18 cellular contexts compared by ENCODE assay signal in genomic region chr14:51727526-51727925, GRCh38.
"Had no signal": no experiment of that assay in that cellular context is flagged by ENCODE, and none has a peak within 500 bp of the region (broad histone marks: within the 10 kb centered on the region; RNA-seq: fewer than 3 reads in every experiment).

No MANE protein-coding gene starts in this region.

- H3K36me3 Mint-ChIP-seq: stimulated activated naive B cell treated with anti-CD40 and anti-IgM and Interleukin-4, amounts not matched to agents 10 μg/mL and 1 μg/mL and 100 μg/mL, for 72 hours had no signal

- H3K4me3 Mint-ChIP-seq: endodermal cell; naive thymus-derived CD4-positive, alpha-beta T cell; stimulated activated naive B cell treated with anti-CD40 and anti-IgM and Interleukin-4, amounts not matched to agents 10 μg/mL and 1 μg/mL and 100 μg/mL, for 72 hours; stimulated activated naive CD8-positive, alpha-beta T cell treated with anti-CD3 and anti-CD28 coated beads, Interleukin-15, amount 100 ng/mL, for 72 hours had no signal

- H3K4me1 Mint-ChIP-seq: endodermal cell; naive thymus-derived CD4-positive, alpha-beta T cell; stimulated activated naive CD8-positive, alpha-beta T cell treated with anti-CD3 and anti-CD28 coated beads, Interleukin-15, amount 100 ng/mL, for 72 hours had no signal

- H3K27ac Mint-ChIP-seq: endodermal cell; naive thymus-derived CD4-positive, alpha-beta T cell; stimulated activated naive B cell treated with anti-CD40 and anti-IgM and Interleukin-4, amounts not matched to agents 10 μg/mL and 1 μg/mL and 100 μg/mL, for 72 hours; stimulated activated naive CD8-positive, alpha-beta T cell treated with anti-CD3 and anti-CD28 coated beads, Interleukin-15, amount 100 ng/mL, for 72 hours had no signal

- H3K4me3 ChIP-seq: coronary artery, heart right ventricle, testis, tibial nerve, upper lobe of right lung had no signal

- H3K9me3 Mint-ChIP-seq: endodermal cell; stimulated activated naive B cell treated with anti-CD40 and anti-IgM and Interleukin-4, amounts not matched to agents 10 μg/mL and 1 μg/mL and 100 μg/mL, for 72 hours; stimulated activated naive CD8-positive, alpha-beta T cell treated with anti-CD3 and anti-CD28 coated beads, Interleukin-15, amount 100 ng/mL, for 72 hours had no signal

- ATAC-seq: heart right ventricle; naive thymus-derived CD4-positive, alpha-beta T cell; sciatic nerve; stimulated activated naive B cell treated with anti-CD40 and anti-IgM and Interleukin-4, amounts not matched to agents 10 μg/mL and 1 μg/mL and 100 μg/mL, for 72 hours; stimulated activated naive CD8-positive, alpha-beta T cell treated with anti-CD3 and anti-CD28 coated beads, Interleukin-15, amount 100 ng/mL, for 72 hours; upper lobe of right lung had no signal

- H3K27me3 Mint-ChIP-seq: stimulated activated naive CD8-positive, alpha-beta T cell treated with anti-CD3 and anti-CD28 coated beads, Interleukin-15, amount 100 ng/mL, for 72 hours had no signal

- DNase-seq: effector CD4-positive, alpha-beta T cell; endodermal cell; erythroblast; foreskin melanocyte; heart right ventricle; hypothalamus; kidney glomerular epithelial cell; naive thymus-derived CD4-positive, alpha-beta T cell; posterior cingulate gyrus; stimulated activated CD4-positive, alpha-beta T cell treated with anti-CD3 and anti-CD28 coated beads, Interleukin-2, amount 100 ng/mL, for 24 hours; stimulated activated CD4-positive, alpha-beta T cell treated with anti-CD3 and anti-CD28 coated beads, Interleukin-4, amount 100 ng/mL, for 4 hours; stimulated activated naive B cell treated with anti-CD40 and anti-IgM and Interleukin-4, amounts not matched to agents 10 μg/mL and 1 μg/mL and 100 μg/mL, for 72 hours; stimulated activated naive CD8-positive, alpha-beta T cell treated with anti-CD3 and anti-CD28 coated beads, Interleukin-15, amount 100 ng/mL, for 72 hours; testis; upper lobe of right lung had no signal
